Comparison of ENCODE assay signal across 14 cellular contexts in the genomic region with DNA sequence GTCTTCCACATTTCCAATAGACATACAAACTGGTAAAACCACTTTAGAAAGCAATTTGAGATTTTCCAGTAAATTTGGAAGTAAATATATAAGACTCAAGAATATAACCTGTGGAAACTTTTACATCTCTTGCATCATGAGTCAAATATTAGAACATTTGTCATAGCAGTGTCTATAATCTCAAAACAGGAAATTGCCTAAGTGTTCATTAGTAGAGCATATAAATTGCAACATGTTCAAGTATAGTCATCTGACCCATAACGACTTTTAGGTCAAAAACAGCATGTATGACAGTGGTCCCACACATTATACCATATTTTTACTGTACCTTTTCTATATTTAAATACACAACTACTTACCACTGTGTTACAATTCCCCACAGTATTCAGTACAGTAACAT.
DNase-seq lines count a peak whose midpoint lies in the region; ATAC-seq and TF ChIP-seq lines count a peak whose summit lies in the region.
"Had no signal": no experiment of that assay in that cellular context is flagged by ENCODE, and none has a peak within 500 bp of the region (broad histone marks: within the 10 kb centered on the region; RNA-seq: fewer than 3 reads in every experiment).

No MANE protein-coding gene starts in this region.

- DNase-seq in NOMO-1 (lab: John Stamatoyannopoulos, UW; ENCODE audit: unreplicated experiment in 2 of 2) (peak; percentile 2 to 34), NOMO-1 treated with dmso at 0.1 percent for 144 hours (lab: John Stamatoyannopoulos, UW; ENCODE audit: unreplicated experiment) (no peak), MV-4-11 (lab: John Stamatoyannopoulos, UW) (peak; percentile 93), amniotic epithelial cell (ENCODE audit: low read depth) (peak; percentile 8), iris pigment epithelial cell (ENCODE audit: low read depth) (peak; percentile 43), omental fat pad (ENCODE audit: low spot score) (no peak)
- DNase-seq: CD8-positive, alpha-beta memory T cell; HFFc6; NCI-H1092 treated with DMSO at 0.1 percent for 48 hours; NCI-H1694; NCI-H226; NCI-H524 treated with DMSO at 0.1 percent for 48 hours had no signal

- TF ChIP-seq CTCF in omental fat pad (IDR thresholded peaks at IDR 0.05), result no peak

- ATAC-seq in omental fat pad (ENCODE audit: low FRiP score) (no peak), GM21515 (IDR thresholded peaks at IDR 0.05; ENCODE audit: unreplicated experiment) (no peak), HG02642 (IDR thresholded peaks at IDR 0.05; ENCODE audit: poor library complexity, unreplicated experiment) (no peak)

Comparison
In these comparisons a context has a peak if more than half of its experiments do, and no peak if none do; other contexts are left out.
1. DNase-seq: peak in NOMO-1 (2 of 2), MV-4-11 (single experiment), amniotic epithelial cell (single experiment) and iris pigment epithelial cell (single experiment); none in NOMO-1 treated with dmso at 0.1 percent for 144 hours (single experiment) and omental fat pad (single experiment).